ENCODE assay signal across 8 cellular contexts in genomic region chr22:37896181-37896592, GRCh38. TPM values are rescaled to one million over a fixed set of nuclear protein-coding genes. Genes with fewer than 3 reads are reported as not detected.
DNase-seq lines count a peak whose midpoint lies in the region; ATAC-seq and TF ChIP-seq lines count a peak whose summit lies in the region.

No MANE protein-coding gene starts in this region.

- no peaks in the 10 kb centered on the region for H3K9me3 Mint-ChIP-seq in HFFc6

- peaks cover 9% of the 10 kb centered on the region; the same call in 1 of the 2 replicates for H3K36me3 Mint-ChIP-seq in HFFc6 (ENCODE audit: low read depth)

- no peak overlapping the region for H3K4me3 Mint-ChIP-seq in HFFc6

- H3K27ac Mint-ChIP-seq in HFFc6: no peak overlapping the region

- peak overlapping the region; percentile 48 to 50 for H3K9ac ChIP-seq in duodenal mucosa (ENCODE audit: low read depth in 1 of 2, low read length in 2 of 2)

- peak overlapping the region; percentile 57 for H3K27ac ChIP-seq in duodenal mucosa (ENCODE audit: low read depth, low read length)

- no peaks in the 10 kb centered on the region for H3K9me3 ChIP-seq in duodenal mucosa (ENCODE audit: control insufficient read depth in 1 of 2, low read length in 2 of 2)

- no peaks in the 10 kb centered on the region for H3K27me3 ChIP-seq in duodenal mucosa (ENCODE audit: control insufficient read depth in 1 of 2, insufficient read depth in 2 of 2, low read length in 2 of 2)

- H3K4me1 ChIP-seq in duodenal mucosa (ENCODE audit: control insufficient read depth in 1 of 2, insufficient read depth in 2 of 2, low read length in 2 of 2): peaks cover 33 to 37% of the 10 kb centered on the region in 2 donors

- peaks cover 4% of the 10 kb centered on the region for H3K27me3 Mint-ChIP-seq in HFFc6 (ENCODE audit: insufficient read depth)

- peak; percentile 44; the same call in 1 of the 2 replicates for TF ChIP-seq POLR2A in Raji (IDR thresholded peaks at IDR 0.05; ENCODE audit: insufficient read depth, low read depth, low read length)

- DNase-seq in Daoy (ENCODE audit: low read depth): peak; percentile 49
- DNase-seq in pons (ENCODE audit: low spot score): peak; percentile 38
- DNase-seq in NCI-H1105 (lab: John Stamatoyannopoulos, UW): no peak
- no peak for DNase-seq in HFFc6
- DNase-seq in NCI-H1417 (lab: John Stamatoyannopoulos, UW): no peak

- H3K36me3 ChIP-seq in duodenal mucosa (ENCODE audit: control insufficient read depth in 1 of 2, insufficient read depth in 2 of 2, low read length in 2 of 2): peaks cover 0 to 12% of the 10 kb centered on the region in 2 donors

- no peak overlapping the region for H3K4me3 ChIP-seq in duodenal mucosa (ENCODE audit: low read depth in 1 of 2, low read length in 2 of 2)

- ATAC-seq in GM21825 (IDR thresholded peaks at IDR 0.05; ENCODE audit: unreplicated experiment): peak; percentile 79

- no peak for TF ChIP-seq CTCF in HFFc6 (IDR thresholded peaks at IDR 0.05)

- peaks cover 12% of the 10 kb centered on the region for H3K4me1 Mint-ChIP-seq in HFFc6 (ENCODE audit: low read depth)

RNA-seq across cellular contexts. Expression of gene MICALL1, which starts 9.9 kb away (rescaled TPM):
- 22.2 and 33.6 TPM in 2 replicates for total RNA-seq in Daoy (2014; rRNA removed; shearing (Covaris generic))
- total RNA-seq in HFFc6 (2021; fragmentation: NEBNext Ultra II Directional; extraction: Animal tissue kit (Norgen Biotek cat#: 25700)): 10 to 100 TPM; 37.7 to 46.5 (median 40.5) TPM

RNA-seq across cellular contexts. Expression of gene EIF3L, which starts 47.0 kb away (rescaled TPM):
- total RNA-seq in Daoy (2014; rRNA removed; shearing (Covaris generic)): 288 and 343 TPM in 2 replicates
- total RNA-seq in HFFc6 (2021; fragmentation: NEBNext Ultra II Directional; extraction: Animal tissue kit (Norgen Biotek cat#: 25700)): 100 to 1,000 TPM; 306 to 371 (median 357) TPM

RNA-seq across cellular contexts. Expression of gene ANKRD54, which starts 52.1 kb away (rescaled TPM):
- 59.8 and 64.7 TPM in 2 replicates for total RNA-seq in Daoy (2014; rRNA removed; shearing (Covaris generic))
- 10 to 100 TPM; 18.3 to 25.4 (median 20.9) TPM for total RNA-seq in HFFc6 (2021; fragmentation: NEBNext Ultra II Directional; extraction: Animal tissue kit (Norgen Biotek cat#: 25700))

RNA-seq across cellular contexts. Expression of gene C22orf23, which starts 57.2 kb away (rescaled TPM):
- total RNA-seq in Daoy (2014; rRNA removed; shearing (Covaris generic)): 3.4 TPM in 1 of 2 replicates, not detected in the other
- total RNA-seq in HFFc6 (2021; fragmentation: NEBNext Ultra II Directional; extraction: Animal tissue kit (Norgen Biotek cat#: 25700)): under 1 TPM; 0.43 to 0.73 (median 0.54) TPM

RNA-seq across cellular contexts. Expression of gene POLR2F, which starts 57.3 kb away (rescaled TPM):
- total RNA-seq in Daoy (2014; rRNA removed; shearing (Covaris generic)): 138 and 183 TPM in 2 replicates
- total RNA-seq in HFFc6 (2021; fragmentation: NEBNext Ultra II Directional; extraction: Animal tissue kit (Norgen Biotek cat#: 25700)): 100 to 1,000 TPM in 4 of 6 experiments, 10 to 100 TPM in 2; 91.6 to 130 (median 107) TPM

Comparison
In these comparisons a context has a peak if more than half of its experiments do, and no peak if none do; other contexts are left out.
1. DNase-seq: peak in Daoy (single experiment) and pons (single experiment); none in NCI-H1105 (single experiment), HFFc6 (single experiment) and NCI-H1417 (0 of 3).